2 cellular contexts compared by ENCODE assay signal in the genomic region with DNA sequence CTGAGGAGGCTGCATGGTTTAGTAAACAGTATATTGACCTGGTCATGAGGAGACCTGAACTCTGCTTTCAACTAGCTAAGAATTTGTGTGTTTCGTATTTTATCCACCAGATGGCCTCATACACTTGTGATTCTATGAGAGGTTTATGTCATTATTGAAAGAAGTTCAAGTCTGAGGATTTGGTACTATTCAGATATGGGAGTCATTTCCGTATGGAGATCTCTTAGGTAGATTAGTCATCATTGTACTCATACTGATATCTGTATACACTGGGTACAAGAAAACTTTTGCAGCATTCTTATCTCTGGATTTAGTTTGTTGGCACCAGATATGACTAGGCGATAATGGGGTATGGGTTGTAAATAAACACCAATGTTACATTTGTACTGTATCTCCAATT.
TF ChIP-seq lines count a peak whose summit lies in the region.

No MANE protein-coding gene starts in this region.

TF ChIP-seq in IMR-90, 13 proteins besides CTCF, POLR2A, EP300 and RAD21 (continued from another document):
- TF ChIP-seq, protein P1, sequence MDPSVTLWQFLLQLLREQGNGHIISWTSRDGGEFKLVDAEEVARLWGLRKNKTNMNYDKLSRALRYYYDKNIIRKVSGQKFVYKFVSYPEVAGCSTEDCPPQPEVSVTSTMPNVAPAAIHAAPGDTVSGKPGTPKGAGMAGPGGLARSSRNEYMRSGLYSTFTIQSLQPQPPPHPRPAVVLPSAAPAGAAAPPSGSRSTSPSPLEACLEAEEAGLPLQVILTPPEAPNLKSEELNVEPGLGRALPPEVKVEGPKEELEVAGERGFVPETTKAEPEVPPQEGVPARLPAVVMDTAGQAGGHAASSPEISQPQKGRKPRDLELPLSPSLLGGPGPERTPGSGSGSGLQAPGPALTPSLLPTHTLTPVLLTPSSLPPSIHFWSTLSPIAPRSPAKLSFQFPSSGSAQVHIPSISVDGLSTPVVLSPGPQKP (IDR thresholded peaks at IDR 0.05; ENCODE audit: borderline replicate concordance, low read depth, low read length) = no peak
- TF ChIP-seq FOS (IDR thresholded peaks at IDR 0.05; ENCODE audit: low read depth, low read length) (peak; percentile 52; the same call in 1 of the 2 replicates), CHD1 (IDR thresholded peaks at IDR 0.05; ENCODE audit: low read depth, low read length) (no peak), MAFK (IDR thresholded peaks at IDR 0.05; ENCODE audit: low read depth, low read length) (no peak)

TF ChIP-seq in liver, 16 proteins besides CTCF, POLR2A, EP300 and RAD21 (continued from another document):
- TF ChIP-seq, protein P2, sequence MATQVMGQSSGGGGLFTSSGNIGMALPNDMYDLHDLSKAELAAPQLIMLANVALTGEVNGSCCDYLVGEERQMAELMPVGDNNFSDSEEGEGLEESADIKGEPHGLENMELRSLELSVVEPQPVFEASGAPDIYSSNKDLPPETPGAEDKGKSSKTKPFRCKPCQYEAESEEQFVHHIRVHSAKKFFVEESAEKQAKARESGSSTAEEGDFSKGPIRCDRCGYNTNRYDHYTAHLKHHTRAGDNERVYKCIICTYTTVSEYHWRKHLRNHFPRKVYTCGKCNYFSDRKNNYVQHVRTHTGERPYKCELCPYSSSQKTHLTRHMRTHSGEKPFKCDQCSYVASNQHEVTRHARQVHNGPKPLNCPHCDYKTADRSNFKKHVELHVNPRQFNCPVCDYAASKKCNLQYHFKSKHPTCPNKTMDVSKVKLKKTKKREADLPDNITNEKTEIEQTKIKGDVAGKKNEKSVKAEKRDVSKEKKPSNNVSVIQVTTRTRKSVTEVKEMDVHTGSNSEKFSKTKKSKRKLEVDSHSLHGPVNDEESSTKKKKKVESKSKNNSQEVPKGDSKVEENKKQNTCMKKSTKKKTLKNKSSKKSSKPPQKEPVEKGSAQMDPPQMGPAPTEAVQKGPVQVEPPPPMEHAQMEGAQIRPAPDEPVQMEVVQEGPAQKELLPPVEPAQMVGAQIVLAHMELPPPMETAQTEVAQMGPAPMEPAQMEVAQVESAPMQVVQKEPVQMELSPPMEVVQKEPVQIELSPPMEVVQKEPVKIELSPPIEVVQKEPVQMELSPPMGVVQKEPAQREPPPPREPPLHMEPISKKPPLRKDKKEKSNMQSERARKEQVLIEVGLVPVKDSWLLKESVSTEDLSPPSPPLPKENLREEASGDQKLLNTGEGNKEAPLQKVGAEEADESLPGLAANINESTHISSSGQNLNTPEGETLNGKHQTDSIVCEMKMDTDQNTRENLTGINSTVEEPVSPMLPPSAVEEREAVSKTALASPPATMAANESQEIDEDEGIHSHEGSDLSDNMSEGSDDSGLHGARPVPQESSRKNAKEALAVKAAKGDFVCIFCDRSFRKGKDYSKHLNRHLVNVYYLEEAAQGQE (IDR thresholded peaks at IDR 0.05) = no peak
- TF ChIP-seq RXRA (IDR thresholded peaks at IDR 0.05) (peak in 1 of 2 donors; percentile 4), TAF1 (conservative IDR thresholded peaks at IDR 0.05) (no peak)
